ENCODE assay signal across 18 cellular contexts in the genomic region with DNA sequence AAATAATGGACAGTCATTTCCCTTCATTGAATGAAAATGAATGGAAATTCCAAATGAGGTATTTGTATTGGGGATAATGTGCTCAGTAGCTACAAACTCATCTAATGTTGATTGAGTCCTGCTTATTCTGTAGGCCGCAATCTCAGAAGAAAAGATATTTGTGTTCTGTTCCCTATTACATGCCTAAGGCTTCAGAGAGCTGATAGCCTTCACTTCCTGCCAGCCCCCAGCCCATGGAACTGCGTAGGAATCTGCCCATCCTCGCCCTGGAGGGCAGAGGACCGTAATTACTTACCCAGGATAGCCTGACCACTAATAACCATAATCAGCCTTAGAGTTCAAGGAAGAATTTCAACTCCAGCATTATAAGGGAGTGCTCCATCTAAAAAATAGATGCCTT. TPM values are rescaled to one million over a fixed set of nuclear protein-coding genes. Genes with fewer than 3 reads are reported as not detected.
DNase-seq lines count a peak whose midpoint lies in the region; ATAC-seq, FAIRE-seq and TF ChIP-seq lines count a peak whose summit lies in the region.
"Had no signal": no experiment of that assay in that cellular context is flagged by ENCODE, and none has a peak within 500 bp of the region (broad histone marks: within the 10 kb centered on the region; RNA-seq: fewer than 3 reads in every experiment).

No MANE protein-coding gene starts in this region.

- no peaks in the 10 kb centered on the region for H3K9me2 ChIP-seq in GM23338 (ENCODE audit: insufficient read depth)

- ATAC-seq in GM23338 (no peak), GM18519 (IDR thresholded peaks at IDR 0.05; ENCODE audit: low FRiP score, unreplicated experiment) (no peak), upper lobe of left lung (ENCODE audit: low FRiP score in 2 of 2) (no peak)
- ATAC-seq: HepG2 had no signal

- peaks cover 58% of the 10 kb centered on the region for H3K36me3 Mint-ChIP-seq in GM23338 (ENCODE audit: low read depth)
- H3K36me3 Mint-ChIP-seq in progenitor cell of endocrine pancreas (ENCODE audit: insufficient read depth), result peaks cover 21% of the 10 kb centered on the region

- TF ChIP-seq CTCF in GM23338 (conservative IDR thresholded peaks at IDR 0.05; ENCODE audit: low read depth in 2 of 2), result no peak
- no peak for TF ChIP-seq CTCF in endothelial cell of umbilical vein (IDR thresholded peaks at IDR 0.05; ENCODE audit: extremely low read depth in 1 of 2, insufficient read depth in 1 of 2, low read depth in 1 of 2, low read length in 2 of 2)
- TF ChIP-seq CTCF in progenitor cell of endocrine pancreas (IDR thresholded peaks at IDR 0.05; ENCODE audit: unreplicated experiment), result no peak
- no peak for TF ChIP-seq CTCF in uterus (IDR thresholded peaks at IDR 0.05)
- TF ChIP-seq CTCF in upper lobe of left lung (IDR thresholded peaks at IDR 0.05), result no peak

- peaks cover 32% of the 10 kb centered on the region for H3K36me3 ChIP-seq in GM23338 (ENCODE audit: insufficient read depth)
- H3K36me3 ChIP-seq in endothelial cell of umbilical vein (ENCODE audit: control insufficient read depth in 2 of 2, extremely low read depth in 1 of 2, insufficient read depth in 2 of 2, low read length in 2 of 2), result peaks cover 0 to 10% of the 10 kb centered on the region in 2 experiments
- no peaks in the 10 kb centered on the region for H3K36me3 ChIP-seq in uterus
- peaks cover 0 to 50% (median 10%) of the 10 kb centered on the region in 4 donors for H3K36me3 ChIP-seq in upper lobe of left lung

- H2AFZ ChIP-seq in GM23338, result no peak overlapping the region
- H2AFZ ChIP-seq in endothelial cell of umbilical vein (ENCODE audit: low read depth, low read length), result no peak overlapping the region

- H3K27me3 Mint-ChIP-seq in GM23338 (ENCODE audit: insufficient read depth, low read depth, poor library complexity), result peaks cover 2% of the 10 kb centered on the region
- H3K27me3 Mint-ChIP-seq in progenitor cell of endocrine pancreas, result no peaks in the 10 kb centered on the region
- H3K27me3 Mint-ChIP-seq: B cell; CD4-positive, alpha-beta T cell had no signal

- H4K20me1 ChIP-seq in GM23338 (replicated peaks; ENCODE audit: insufficient read depth), result peaks cover 15% of the 10 kb centered on the region
- H4K20me1 ChIP-seq in endothelial cell of umbilical vein (replicated peaks; ENCODE audit: control insufficient read depth, extremely low read depth, insufficient read depth, low read length), result no peaks in the 10 kb centered on the region

- POLR2A ChIA-PET in endothelial cell of umbilical vein (lab: Charles Lee), result no interaction called here

- H3K27ac Mint-ChIP-seq in GM23338 (no peak overlapping the region), progenitor cell of endocrine pancreas (peak overlapping the region; percentile 45)
- H3K27ac Mint-ChIP-seq: B cell; CD4-positive, alpha-beta T cell; HFFc6 had no signal

- TF ChIP-seq POLR2A in endothelial cell of umbilical vein (IDR thresholded peaks at IDR 0.05; ENCODE audit: low read depth, low read length) (no peak), uterus (IDR thresholded peaks at IDR 0.05) (no peak), upper lobe of left lung (IDR thresholded peaks at IDR 0.05) (no peak)

- dilution Hi-C loops in endothelial cell of umbilical vein (cut with MboI; ENCODE audit: extremely low pct_ligation_motif_present, low sequenced_read_pairs), result no loop called here

- DNase-seq in GM23338 (ENCODE audit: low spot score) (no peak), endothelial cell of umbilical vein (ENCODE audit: low read depth, low spot score) (no peak), progenitor cell of endocrine pancreas (ENCODE audit: low spot score, unreplicated experiment) (no peak), uterus (no peak), upper lobe of left lung (no peak), NCI-H1930 (lab: John Stamatoyannopoulos, UW) (no peak)
- DNase-seq: C1 segment of cervical spinal cord; CD4-positive, alpha-beta T cell; DMS79; HCEC 1CT; HFFc6 had no signal

- 0 out of 2 replicates have a peak, but pooled peaks cover 6% of the 10 kb centered on the region for H3F3A ChIP-seq in GM23338 (replicated peaks; ENCODE audit: low read depth)

- H3K4me2 ChIP-seq in GM23338, result no peak overlapping the region
- H3K4me2 ChIP-seq in endothelial cell of umbilical vein (ENCODE audit: insufficient read depth, low read length), result no peak overlapping the region

- H3K4me3 Mint-ChIP-seq in GM23338, result no peak overlapping the region
- H3K4me3 Mint-ChIP-seq in progenitor cell of endocrine pancreas (ENCODE audit: low read depth), result no peak overlapping the region
- H3K4me3 Mint-ChIP-seq: B cell; CD4-positive, alpha-beta T cell; HFFc6 had no signal

- H3K9me3 ChIP-seq in endothelial cell of umbilical vein (replicated peaks; ENCODE audit: control insufficient read depth, insufficient read depth, low read length) (no peaks in the 10 kb centered on the region), uterus (no peaks in the 10 kb centered on the region), upper lobe of left lung (no peaks in the 10 kb centered on the region)

- H3K79me2 ChIP-seq in GM23338 (replicated peaks; ENCODE audit: insufficient read depth), result no peaks in the 10 kb centered on the region
- H3K79me2 ChIP-seq in endothelial cell of umbilical vein (ENCODE audit: control insufficient read depth, insufficient read depth, low read length), result no peaks in the 10 kb centered on the region

- no peak for FAIRE-seq in endothelial cell of umbilical vein (lab: Jason Lieb, UNC)
- FAIRE-seq: A204.1, G401.6, GM12891, HepG2, HTR-8/SVneo had no signal

- intact Hi-C loops in endothelial cell of umbilical vein (cut with micrococcal nuclease), result loop anchor here (5.0 kb wide), 1 partner anchor 118 kb away; no protein-coding TSS in a partner anchor
- intact Hi-C loops in uterus (cut with DNase I; ENCODE audit: low total_unique reads), result no loop called here

- H3K9me1 ChIP-seq in endothelial cell of umbilical vein (replicated peaks; ENCODE audit: control insufficient read depth, extremely low read depth, insufficient read depth, low read length), result no peaks in the 10 kb centered on the region

- H3K9me3 Mint-ChIP-seq in GM23338, result no peaks in the 10 kb centered on the region
- H3K9me3 Mint-ChIP-seq in progenitor cell of endocrine pancreas (ENCODE audit: low read depth), result no peaks in the 10 kb centered on the region
- H3K9me3 Mint-ChIP-seq: CD4-positive, alpha-beta T cell; HFFc6 had no signal

- 92 to 98% methylated on average over 4 of the region's 4 CpGs for WGBS in upper lobe of left lung, 2 donors

- H3K27me3 ChIP-seq in GM23338 (ENCODE audit: insufficient read depth), result no peaks in the 10 kb centered on the region
- H3K27me3 ChIP-seq in endothelial cell of umbilical vein (ENCODE audit: control insufficient read depth in 2 of 2, insufficient read depth in 2 of 2, low read length in 2 of 2), result no peaks in the 10 kb centered on the region
- H3K27me3 ChIP-seq in uterus, result no peaks in the 10 kb centered on the region
- H3K27me3 ChIP-seq in upper lobe of left lung, result no peaks in the 10 kb centered on the region

- H3K4me1 Mint-ChIP-seq in GM23338 (peaks cover 13% of the 10 kb centered on the region; the same call in 2 of the 3 replicates), progenitor cell of endocrine pancreas (ENCODE audit: low read depth) (peaks cover 53% of the 10 kb centered on the region)

- CTCF ChIA-PET in endothelial cell of umbilical vein (lab: Charles Lee), result interaction anchor here (1.3 to 4.9 kb wide), 2 partner anchors 11 to 17 kb away, joined by 4 to 49 read pairs; no protein-coding TSS in a partner anchor

- no peak for TF ChIP-seq EP300 in upper lobe of left lung (IDR thresholded peaks at IDR 0.05)

- no peak overlapping the region for H3K4me3 ChIP-seq in GM23338
- no peak overlapping the region for H3K4me3 ChIP-seq in endothelial cell of umbilical vein (replicated peaks in 1 of 3; ENCODE audit: insufficient read depth in 1 of 3, low read depth in 1 of 3, low read length in 3 of 3)
- H3K4me3 ChIP-seq in uterus, result no peak overlapping the region
- H3K4me3 ChIP-seq in upper lobe of left lung, result no peak overlapping the region

- no TSS peak for BruUV-seq in endothelial cell of umbilical vein (replicated peaks; lab: Mats Ljungman, UMichigan)

- H3K27ac ChIP-seq in GM23338 (ENCODE audit: low read depth) (peak overlapping the region; percentile 60), endothelial cell of umbilical vein (ENCODE audit: insufficient read depth, low read depth, low read length) (peak overlapping the region; percentile 36), uterus (peak overlapping the region; percentile 87 to 92), upper lobe of left lung (no peak overlapping the region)

- H3K4me1 ChIP-seq in GM23338 (ENCODE audit: insufficient read depth), result no peaks in the 10 kb centered on the region
- peaks cover 49% of the 10 kb centered on the region for H3K4me1 ChIP-seq in endothelial cell of umbilical vein (ENCODE audit: control insufficient read depth, extremely low read depth, insufficient read depth, low read length)
- H3K4me1 ChIP-seq in uterus, result peaks cover 9 to 17% of the 10 kb centered on the region in 2 donors
- peaks cover 16 to 40% (median 32%) of the 10 kb centered on the region in 4 donors for H3K4me1 ChIP-seq in upper lobe of left lung

- no peak overlapping the region for H3K9ac ChIP-seq in endothelial cell of umbilical vein (replicated peaks; ENCODE audit: extremely low read depth, insufficient read depth, low read length)

RNA-seq across cellular contexts. Expression of gene SNTB2, which starts 17.9 kb away (rescaled TPM):
- total RNA-seq in GM23338 (2014; rRNA removed; shearing (Covaris generic)), result 18.8 and 42.7 TPM in 2 replicates
- 4.8 and 6.2 TPM in 2 replicates for polyA plus RNA-seq in GM23338 (2016; fragmentation: Nextera tagmentation; extraction: Ambion mirVana)
- total RNA-seq in endothelial cell of umbilical vein, result 73.7 and 76.2 TPM in 2 replicates
- polyA plus RNA-seq in endothelial cell of umbilical vein, result 19.4 and 24.9 TPM in 2 replicates
- 21.3 and 22.5 TPM in 2 replicates for polyA plus RNA-seq in endothelial cell of umbilical vein (2011; cell fraction: cytosol; rRNA removed)
- polyA plus RNA-seq in endothelial cell of umbilical vein (2011; cell fraction: nucleus; rRNA removed), result 55.2 and 60.1 TPM in 2 replicates
- polyA plus RNA-seq in endothelial cell of umbilical vein (2012), result 32.0 and 39.8 TPM in 2 replicates
- 146 TPM in 2 replicates for polyA minus RNA-seq in endothelial cell of umbilical vein
- 31.3 TPM for polyA minus RNA-seq in endothelial cell of umbilical vein (2011; cell fraction: cytosol; rRNA and poly(A)+ RNA removed)
- 72.9 and 101 TPM in 2 replicates for polyA minus RNA-seq in endothelial cell of umbilical vein (2011; cell fraction: nucleus; rRNA and poly(A)+ RNA removed)
- total RNA-seq in progenitor cell of endocrine pancreas, result 32.1 and 40.9 TPM in 2 replicates
- total RNA-seq in uterus, result 10 to 100 TPM; 28.2 to 88.0 (median 59.5) TPM
- 10 to 100 TPM; 24.1 to 41.2 (median 30.5) TPM for total RNA-seq in upper lobe of left lung

RNA-seq across cellular contexts. Expression of gene UTP4, which starts 36.6 kb away (rescaled TPM):
- total RNA-seq in GM23338 (2014; rRNA removed; shearing (Covaris generic)), result 66.6 and 76.7 TPM in 2 replicates
- 63.2 TPM in 2 replicates for polyA plus RNA-seq in GM23338 (2016; fragmentation: Nextera tagmentation; extraction: Ambion mirVana)
- total RNA-seq in endothelial cell of umbilical vein, result 56.1 and 60.2 TPM in 2 replicates
- polyA plus RNA-seq in endothelial cell of umbilical vein, result 59.5 and 67.2 TPM in 2 replicates
- 52.8 and 58.9 TPM in 2 replicates for polyA plus RNA-seq in endothelial cell of umbilical vein (2011; cell fraction: cytosol; rRNA removed)
- 66.5 and 81.0 TPM in 2 replicates for polyA plus RNA-seq in endothelial cell of umbilical vein (2011; cell fraction: nucleus; rRNA removed)
- polyA plus RNA-seq in endothelial cell of umbilical vein (2012), result 61.6 and 78.5 TPM in 2 replicates
- 108 and 115 TPM in 2 replicates for polyA minus RNA-seq in endothelial cell of umbilical vein
- 61.8 TPM for polyA minus RNA-seq in endothelial cell of umbilical vein (2011; cell fraction: cytosol; rRNA and poly(A)+ RNA removed)
- polyA minus RNA-seq in endothelial cell of umbilical vein (2011; cell fraction: nucleus; rRNA and poly(A)+ RNA removed), result 30.3 and 44.3 TPM in 2 replicates
- 51.4 and 54.2 TPM in 2 replicates for total RNA-seq in progenitor cell of endocrine pancreas
- 10 to 100 TPM; 12.1 to 45.1 (median 31.4) TPM for total RNA-seq in uterus
- total RNA-seq in upper lobe of left lung, result 10 to 100 TPM; 10.9 to 38.8 (median 28.4) TPM

RNA-seq across cellular contexts. Expression of gene CHTF8, which starts 36.7 kb away (rescaled TPM):
- 147 and 155 TPM in 2 replicates for total RNA-seq in GM23338 (2014; rRNA removed; shearing (Covaris generic))
- polyA plus RNA-seq in GM23338 (2016; fragmentation: Nextera tagmentation; extraction: Ambion mirVana) (24.4 and 25.5 TPM in 2 replicates), endothelial cell of umbilical vein (118 and 128 TPM in 2 replicates)
- total RNA-seq in endothelial cell of umbilical vein (131 and 139 TPM in 2 replicates), progenitor cell of endocrine pancreas (111 and 117 TPM in 2 replicates), uterus (100 to 1,000 TPM in 1 of 4 donors, 10 to 100 TPM in 3; 29.7 to 120 (median 65.3) TPM), upper lobe of left lung (100 to 1,000 TPM in 1 of 6 donors, 10 to 100 TPM in 5; 33.5 to 103 (median 70.6) TPM)
- 127 and 133 TPM in 2 replicates for polyA plus RNA-seq in endothelial cell of umbilical vein (2011; cell fraction: cytosol; rRNA removed)
- polyA plus RNA-seq in endothelial cell of umbilical vein (2011; cell fraction: nucleus; rRNA removed), result 63.8 and 68.0 TPM in 2 replicates
- polyA plus RNA-seq in endothelial cell of umbilical vein (2012), result 89.0 and 122 TPM in 2 replicates
- 152 and 153 TPM in 2 replicates for polyA minus RNA-seq in endothelial cell of umbilical vein
- polyA minus RNA-seq in endothelial cell of umbilical vein (2011; cell fraction: cytosol; rRNA and poly(A)+ RNA removed), result 99.5 TPM
- polyA minus RNA-seq in endothelial cell of umbilical vein (2011; cell fraction: nucleus; rRNA and poly(A)+ RNA removed), result 38.2 and 38.7 TPM in 2 replicates

Comparison
In these comparisons a context has a peak if more than half of its experiments do, and no peak if none do; other contexts are left out.
1. H3K27ac ChIP-seq: peak in GM23338 (single experiment), endothelial cell of umbilical vein (single experiment) and uterus (2 of 2); none in upper lobe of left lung (0 of 4).